ENCODE assay signal across 8 cellular contexts in the genomic region with DNA sequence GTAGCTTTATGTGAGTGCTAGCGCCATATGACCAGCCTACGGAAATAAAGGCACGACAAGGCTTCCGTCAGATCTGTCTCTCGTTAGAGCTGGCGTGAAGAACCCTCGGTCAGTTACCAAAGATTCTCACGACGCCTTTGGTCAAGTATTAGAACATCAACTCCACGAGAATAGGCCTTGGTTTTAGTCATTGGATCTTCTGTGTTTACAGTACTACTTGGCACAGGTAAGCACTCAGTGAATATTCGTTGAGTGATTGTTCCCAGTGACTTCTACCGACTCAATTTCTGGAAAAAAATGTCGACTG.
DNase-seq lines count a peak whose midpoint lies in the region; ATAC-seq and TF ChIP-seq lines count a peak whose summit lies in the region.

No MANE protein-coding gene starts in this region.

- H3K79me2 ChIP-seq in parathyroid adenoma, result peaks cover 16% of the 10 kb centered on the region

- DNase-seq in LNCaP clone FGC (ENCODE audit: low read depth) (no peak), activated gamma-delta T cell (lab: John Stamatoyannopoulos, UW) (no peak), RKO (ENCODE audit: low spot score) (no peak), LoVo (ENCODE audit: low spot score) (no peak), NCI-H1092 (lab: John Stamatoyannopoulos, UW) (no peak)

- H3K36me3 ChIP-seq in endocrine pancreas (ENCODE audit: control insufficient read depth, insufficient read depth, low read length) (no peaks in the 10 kb centered on the region), parathyroid adenoma (ENCODE audit: control insufficient read depth, insufficient read depth, low read length) (no peaks in the 10 kb centered on the region)

- H3K9me3 ChIP-seq in endocrine pancreas (ENCODE audit: control insufficient read depth, low read length) (no peaks in the 10 kb centered on the region), parathyroid adenoma (ENCODE audit: control insufficient read depth, low read length) (no peaks in the 10 kb centered on the region)

- H3K27ac ChIP-seq in parathyroid adenoma, result peak overlapping the region; percentile 84

- peak; percentile 10 for ATAC-seq in GM19452 (IDR thresholded peaks at IDR 0.05; ENCODE audit: unreplicated experiment)

- H3K9ac ChIP-seq in endocrine pancreas (ENCODE audit: control insufficient read depth, insufficient read depth, low read length) (peak overlapping the region; percentile 94), parathyroid adenoma (no peak overlapping the region)

- H3K4me3 ChIP-seq in LNCaP clone FGC (ENCODE audit: low read depth, low read length) (peak overlapping the region; percentile 77), endocrine pancreas (ENCODE audit: control insufficient read depth, insufficient read depth, low read length) (peak overlapping the region; percentile 99), parathyroid adenoma (ENCODE audit: low read depth, low read length) (peak overlapping the region; percentile 82)

- peak overlapping the region; percentile 66 for H2AFZ ChIP-seq in parathyroid adenoma

- H3K4me1 ChIP-seq in endocrine pancreas (ENCODE audit: control insufficient read depth, insufficient read depth, low read length), result peaks cover 21% of the 10 kb centered on the region
- no peaks in the 10 kb centered on the region for H3K4me1 ChIP-seq in parathyroid adenoma

- no peak for TF ChIP-seq CTCF in LNCaP clone FGC (IDR thresholded peaks at IDR 0.05; ENCODE audit: control insufficient read depth, extremely low read depth, insufficient read depth)
- TF ChIP-seq CTCF in parathyroid adenoma (IDR thresholded peaks at IDR 0.05), result no peak

- peak overlapping the region; percentile 80 for H3K4me2 ChIP-seq in parathyroid adenoma (ENCODE audit: low read length)

- no peaks in the 10 kb centered on the region for H3K27me3 ChIP-seq in endocrine pancreas (ENCODE audit: control insufficient read depth, insufficient read depth, low read length)
- no peaks in the 10 kb centered on the region for H3K27me3 ChIP-seq in parathyroid adenoma (ENCODE audit: control insufficient read depth, insufficient read depth, low read length)
